ENCODE assay signal across 1 cellular context in the genomic region with DNA sequence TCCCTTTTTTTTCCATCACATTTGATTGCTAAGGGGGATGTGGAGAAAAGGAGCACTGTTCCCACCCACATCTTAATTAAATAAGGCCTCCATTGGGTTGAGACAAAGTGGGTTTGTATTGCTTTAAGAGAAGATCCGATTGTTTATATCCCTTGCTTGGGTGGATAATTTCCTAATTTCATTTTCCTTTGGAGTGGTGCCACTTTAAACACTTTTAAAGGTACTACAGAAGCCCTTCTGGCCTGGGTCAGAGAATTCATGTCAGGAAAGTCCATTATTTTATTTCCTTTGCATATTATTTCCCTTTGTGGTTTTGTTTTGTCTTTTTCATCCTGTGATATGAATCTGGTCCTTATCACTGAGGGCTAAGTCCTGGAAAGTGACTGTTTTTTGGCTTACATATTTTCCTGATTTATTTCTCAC.
TF ChIP-seq lines count a peak whose summit lies in the region.

No MANE protein-coding gene starts in this region.

TF ChIP-seq in HEK293, 187 proteins besides CTCF, POLR2A, EP300 and RAD21 (continued from another document):
- TF ChIP-seq, protein P1, sequence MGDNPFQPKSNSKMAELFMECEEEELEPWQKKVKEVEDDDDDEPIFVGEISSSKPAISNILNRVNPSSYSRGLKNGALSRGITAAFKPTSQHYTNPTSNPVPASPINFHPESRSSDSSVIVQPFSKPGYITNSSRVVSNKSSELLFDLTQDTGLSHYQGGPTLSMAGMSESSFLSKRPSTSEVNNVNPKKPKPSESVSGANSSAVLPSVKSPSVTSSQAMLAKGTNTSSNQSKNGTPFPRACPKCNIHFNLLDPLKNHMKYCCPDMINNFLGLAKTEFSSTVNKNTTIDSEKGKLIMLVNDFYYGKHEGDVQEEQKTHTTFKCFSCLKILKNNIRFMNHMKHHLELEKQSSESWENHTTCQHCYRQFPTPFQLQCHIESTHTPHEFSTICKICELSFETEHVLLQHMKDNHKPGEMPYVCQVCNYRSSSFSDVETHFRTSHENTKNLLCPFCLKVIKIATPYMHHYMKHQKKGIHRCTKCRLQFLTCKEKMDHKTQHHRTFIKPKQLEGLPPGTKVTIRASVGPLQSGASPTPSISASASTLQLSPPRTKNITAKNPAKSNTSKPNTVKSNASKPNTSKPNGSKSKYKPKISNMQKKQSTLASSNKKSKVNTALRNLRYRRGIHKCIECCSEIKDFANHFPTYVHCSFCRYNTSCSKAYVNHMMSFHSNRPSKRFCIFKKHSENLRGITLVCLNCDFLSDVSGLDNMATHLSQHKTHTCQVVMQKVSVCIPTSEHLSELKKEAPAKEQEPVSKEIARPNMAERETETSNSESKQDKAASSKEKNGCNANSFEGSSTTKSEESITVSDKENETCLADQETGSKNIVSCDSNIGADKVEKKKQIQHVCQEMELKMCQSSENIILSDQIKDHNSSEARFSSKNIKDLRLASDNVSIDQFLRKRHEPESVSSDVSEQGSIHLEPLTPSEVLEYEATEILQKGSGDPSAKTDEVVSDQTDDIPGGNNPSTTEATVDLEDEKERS (tag by site-specific recombination; IDR thresholded peaks at IDR 0.05) = no peak
- TF ChIP-seq, protein P2, sequence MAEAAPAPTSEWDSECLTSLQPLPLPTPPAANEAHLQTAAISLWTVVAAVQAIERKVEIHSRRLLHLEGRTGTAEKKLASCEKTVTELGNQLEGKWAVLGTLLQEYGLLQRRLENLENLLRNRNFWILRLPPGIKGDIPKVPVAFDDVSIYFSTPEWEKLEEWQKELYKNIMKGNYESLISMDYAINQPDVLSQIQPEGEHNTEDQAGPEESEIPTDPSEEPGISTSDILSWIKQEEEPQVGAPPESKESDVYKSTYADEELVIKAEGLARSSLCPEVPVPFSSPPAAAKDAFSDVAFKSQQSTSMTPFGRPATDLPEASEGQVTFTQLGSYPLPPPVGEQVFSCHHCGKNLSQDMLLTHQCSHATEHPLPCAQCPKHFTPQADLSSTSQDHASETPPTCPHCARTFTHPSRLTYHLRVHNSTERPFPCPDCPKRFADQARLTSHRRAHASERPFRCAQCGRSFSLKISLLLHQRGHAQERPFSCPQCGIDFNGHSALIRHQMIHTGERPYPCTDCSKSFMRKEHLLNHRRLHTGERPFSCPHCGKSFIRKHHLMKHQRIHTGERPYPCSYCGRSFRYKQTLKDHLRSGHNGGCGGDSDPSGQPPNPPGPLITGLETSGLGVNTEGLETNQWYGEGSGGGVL (tag by site-specific recombination; IDR thresholded peaks at IDR 0.05) = no peak
- TF ChIP-seq, protein P3, sequence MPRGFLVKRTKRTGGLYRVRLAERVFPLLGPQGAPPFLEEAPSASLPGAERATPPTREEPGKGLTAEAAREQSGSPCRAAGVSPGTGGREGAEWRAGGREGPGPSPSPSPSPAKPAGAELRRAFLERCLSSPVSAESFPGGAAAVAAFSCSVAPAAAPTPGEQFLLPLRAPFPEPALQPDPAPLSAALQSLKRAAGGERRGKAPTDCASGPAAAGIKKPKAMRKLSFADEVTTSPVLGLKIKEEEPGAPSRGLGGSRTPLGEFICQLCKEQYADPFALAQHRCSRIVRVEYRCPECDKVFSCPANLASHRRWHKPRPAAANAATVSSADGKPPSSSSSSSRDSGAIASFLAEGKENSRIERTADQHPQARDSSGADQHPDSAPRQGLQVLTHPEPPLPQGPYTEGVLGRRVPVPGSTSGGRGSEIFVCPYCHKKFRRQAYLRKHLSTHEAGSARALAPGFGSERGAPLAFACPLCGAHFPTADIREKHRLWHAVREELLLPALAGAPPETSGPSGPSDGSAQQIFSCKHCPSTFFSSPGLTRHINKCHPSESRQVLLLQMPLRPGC (tag by site-specific recombination; IDR thresholded peaks at IDR 0.05) = no peak
- TF ChIP-seq ZNF610 (tag by site-specific recombination; IDR thresholded peaks at IDR 0.05; ENCODE audit: borderline replicate concordance) (no peak), ZBTB49 (tag by site-specific recombination; IDR thresholded peaks at IDR 0.05; ENCODE audit: low read depth) (no peak), ZNF214 (tag by site-specific recombination; IDR thresholded peaks at IDR 0.05; ENCODE audit: borderline replicate concordance) (no peak)
TF ChIP-seq in HEK293: peak in this region for 6.
